ENCODE assay signal across 15 cellular contexts in the genomic region with DNA sequence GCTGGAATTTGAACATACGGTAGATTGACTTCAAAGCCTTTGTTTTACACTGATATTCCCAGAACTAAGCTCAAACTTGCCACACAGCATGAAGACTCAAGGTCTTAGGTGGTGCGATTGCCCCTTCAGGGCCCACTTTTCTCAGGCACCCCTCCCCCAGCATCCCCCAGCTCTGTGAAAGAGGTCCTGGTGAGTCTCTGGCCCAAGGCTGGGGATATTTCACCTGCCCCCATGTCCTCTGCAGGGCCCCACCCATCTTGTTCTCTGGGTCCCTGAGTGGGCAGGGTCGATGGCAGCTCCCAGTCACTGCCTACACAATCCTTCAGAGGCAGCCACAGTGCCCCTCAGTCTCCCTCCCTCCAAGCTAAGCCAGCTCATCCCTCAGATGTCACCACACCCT.
A peak's percentile ranks its signal among the peaks of the same experiment; 100 is the strongest.
DNase-seq lines count a peak whose midpoint lies in the region; ATAC-seq and TF ChIP-seq lines count a peak whose summit lies in the region.
"Had no signal": no experiment of that assay in that cellular context is flagged by ENCODE, and none has a peak within 500 bp of the region (broad histone marks: within the 10 kb centered on the region; RNA-seq: fewer than 3 reads in every experiment).

No MANE protein-coding gene starts in this region.

- 78% methylated on average over 3 of the region's 3 CpGs for WGBS in right cardiac atrium

- H3K27ac ChIP-seq in right atrium auricular region = no peak overlapping the region
- H3K27ac ChIP-seq in right cardiac atrium (ENCODE audit: low read length) = no peak overlapping the region
- peak overlapping the region; percentile 80 for H3K27ac ChIP-seq in skeletal muscle tissue (ENCODE audit: low read depth, low read length)
- H3K27ac ChIP-seq: BLaER1 treated with 17β-estradiol and CSF1 and Interleukin-3, amounts not matched to agents 10 nM and 100 nM; HL-60 had no signal

- H3K4me3 Mint-ChIP-seq in T-cell = no peak overlapping the region
- H3K4me3 Mint-ChIP-seq: B cell; CD8-positive, alpha-beta T cell; H9 had no signal

- H3K36me3 ChIP-seq in right atrium auricular region = no peaks in the 10 kb centered on the region
- H3K36me3 ChIP-seq in skeletal muscle tissue (ENCODE audit: control insufficient read depth in 3 of 3, insufficient read depth in 3 of 3, low read length in 3 of 3) = no peaks in the 10 kb centered on the region
- H3K36me3 ChIP-seq: BLaER1 treated with 17β-estradiol and CSF1 and Interleukin-3, amounts not matched to agents 10 nM and 100 nM had no signal

- TF ChIP-seq CTCF in right atrium auricular region (IDR thresholded peaks at IDR 0.05) = no peak

- H3K4me3 ChIP-seq in right atrium auricular region (no peak overlapping the region), right cardiac atrium (ENCODE audit: low read length) (no peak overlapping the region), skeletal muscle tissue (ENCODE audit: low read length in 3 of 3) (no peak overlapping the region)
- H3K4me3 ChIP-seq: BLaER1 treated with 17β-estradiol and CSF1 and Interleukin-3, amounts not matched to agents 10 nM and 100 nM had no signal

- no peak overlapping the region for H3K9ac ChIP-seq in skeletal muscle tissue (ENCODE audit: low read depth in 1 of 3, low read length in 3 of 3)
- H3K9ac ChIP-seq: BLaER1 treated with 17β-estradiol and CSF1 and Interleukin-3, amounts not matched to agents 10 nM and 100 nM had no signal

- DNase-seq in right atrium auricular region (ENCODE audit: low spot score) (peak; percentile 11), right cardiac atrium (no peak), mesenteric fat pad (ENCODE audit: low spot score) (peak; percentile 22), T-cell (no peak)
- DNase-seq in activated naive CD4-positive, alpha-beta T cell (lab: John Stamatoyannopoulos, UW) = no peak
- DNase-seq: Calu3; CD8-positive, alpha-beta T cell; DMS79 treated with DMSO at 0.1 percent for 48 hours; GF-D8; H9 had no signal

- H3K36me3 Mint-ChIP-seq in T-cell = no peaks in the 10 kb centered on the region
- H3K36me3 Mint-ChIP-seq: CD8-positive, alpha-beta T cell had no signal

- no peaks in the 10 kb centered on the region for H3K4me1 Mint-ChIP-seq in T-cell
- H3K4me1 Mint-ChIP-seq: B cell, H9 had no signal

- H3K9me3 ChIP-seq in right atrium auricular region (no peaks in the 10 kb centered on the region), right cardiac atrium (ENCODE audit: control insufficient read depth, low read length) (no peaks in the 10 kb centered on the region), skeletal muscle tissue (ENCODE audit: control insufficient read depth in 3 of 3, low read length in 3 of 3) (no peaks in the 10 kb centered on the region)

- POLR2A ChIA-PET in T-cell (lab: Charles Lee) = no interaction called here

- H3K27me3 Mint-ChIP-seq in T-cell = peaks cover 18 to 36% of the 10 kb centered on the region in 2 donors

- H3K27ac Mint-ChIP-seq in T-cell = no peak overlapping the region
- H3K27ac Mint-ChIP-seq: B cell; CD8-positive, alpha-beta T cell; H9 had no signal

- intact Hi-C loops in right cardiac atrium (cut with DNase I) = no loop called here

- ATAC-seq in right cardiac atrium (no peak), T-cell (replicated peaks in 1 of 4) (no peak), HG02798 (IDR thresholded peaks at IDR 0.05; ENCODE audit: poor library complexity, unreplicated experiment) (no peak)
- ATAC-seq: CD8-positive, alpha-beta T cell had no signal

- H3K4me1 ChIP-seq in right atrium auricular region (no peaks in the 10 kb centered on the region), right cardiac atrium (ENCODE audit: control insufficient read depth, insufficient read depth, low read length) (peaks cover 3% of the 10 kb centered on the region), skeletal muscle tissue (ENCODE audit: control insufficient read depth in 3 of 3, insufficient read depth in 3 of 3, low read length in 3 of 3) (peaks cover 3 to 32% (median 28%) of the 10 kb centered on the region in 3 donors)
- H3K4me1 ChIP-seq: BLaER1 treated with 17β-estradiol and CSF1 and Interleukin-3, amounts not matched to agents 10 nM and 100 nM had no signal

- CTCF ChIA-PET in T-cell (lab: Charles Lee) = no interaction called here

- H3K27me3 ChIP-seq in right atrium auricular region (no peaks in the 10 kb centered on the region), right cardiac atrium (ENCODE audit: control insufficient read depth, insufficient read depth) (no peaks in the 10 kb centered on the region), skeletal muscle tissue (ENCODE audit: control insufficient read depth in 3 of 3, insufficient read depth in 3 of 3, low read length in 3 of 3) (no peaks in the 10 kb centered on the region)
- H3K27me3 ChIP-seq: BLaER1 treated with 17β-estradiol and CSF1 and Interleukin-3, amounts not matched to agents 10 nM and 100 nM had no signal

- peaks cover 0 to 5% (median 4%) of the 10 kb centered on the region in 3 donors for H3K9me3 Mint-ChIP-seq in T-cell

Comparison
In these comparisons a context has a peak if more than half of its experiments do, and no peak if none do; other contexts are left out.
1. DNase-seq: peak in right atrium auricular region (single experiment) and mesenteric fat pad (single experiment); none in right cardiac atrium (0 of 3), activated naive CD4-positive, alpha-beta T cell (0 of 4) and T-cell (0 of 34).